11 cellular contexts compared by ENCODE assay signal in genomic region chr14:63857467-63858030, GRCh38. TPM values are rescaled to one million over a fixed set of nuclear protein-coding genes. Genes with fewer than 3 reads are reported as not detected.
DNase-seq lines count a peak whose midpoint lies in the region; ATAC-seq and TF ChIP-seq lines count a peak whose summit lies in the region.
"Had no signal": no experiment of that assay in that cellular context is flagged by ENCODE, and none has a peak within 500 bp of the region (broad histone marks: within the 10 kb centered on the region; RNA-seq: fewer than 3 reads in every experiment).

No MANE protein-coding gene starts in this region.

- no peak overlapping the region for H3K27ac ChIP-seq in HCT116 (ENCODE audit: low read depth, low read length)
- peak overlapping the region in 1 of 10 donors; percentile 43 for H3K27ac ChIP-seq in heart right ventricle

- H3K9me3 Mint-ChIP-seq in activated CD8-positive, alpha-beta T cell treated with anti-CD3 and anti-CD28 coated beads for 36 hours: no peaks in the 10 kb centered on the region
- H3K9me3 Mint-ChIP-seq in immature natural killer cell: no peaks in the 10 kb centered on the region

- H4K20me1 ChIP-seq in HCT116 (ENCODE audit: insufficient read depth): no peaks in the 10 kb centered on the region

- H3K27ac Mint-ChIP-seq in activated CD8-positive, alpha-beta T cell treated with anti-CD3 and anti-CD28 coated beads for 36 hours: peak overlapping the region; percentile 74
- H3K27ac Mint-ChIP-seq in immature natural killer cell: peak overlapping the region; percentile 92 to 99 (median 96)
- H3K27ac Mint-ChIP-seq: B cell had no signal

- RAD21 ChIA-PET in HCT116 (lab: Charles Lee; ENCODE audit: low non-redundant PET in 1 of 2, low total read pairs in 2 of 2, uncharacterized antibody in 2 of 2, unreplicated experiment in 2 of 2): no interaction called here

- H3K9me2 ChIP-seq in HCT116 (ENCODE audit: insufficient read depth): no peaks in the 10 kb centered on the region

- intact Hi-C loops in HCT116 (cut with micrococcal nuclease): no loop called here
- intact Hi-C loops in activated CD8-positive, alpha-beta T cell treated with anti-CD3 and anti-CD28 coated beads for 36 hours (cut with micrococcal nuclease): no loop called here
- intact Hi-C loops in heart right ventricle (cut with DNase I): loop anchor here in 4 of 10 donors (10.0 kb wide), 4 partner anchors 57 to 127 kb away; no protein-coding TSS in a partner anchor

- ATAC-seq in HCT116: no peak
- ATAC-seq in activated CD8-positive, alpha-beta T cell treated with anti-CD3 and anti-CD28 coated beads for 36 hours: peak; percentile 32
- ATAC-seq in heart right ventricle: no peak
- ATAC-seq: left ventricle myocardium superior had no signal

- H3K27me3 Mint-ChIP-seq in activated CD8-positive, alpha-beta T cell treated with anti-CD3 and anti-CD28 coated beads for 36 hours: no peaks in the 10 kb centered on the region
- H3K27me3 Mint-ChIP-seq in immature natural killer cell (ENCODE audit: low read depth in 3 of 3): peaks cover 8 to 16% (median 10%) of the 10 kb centered on the region in 3 donors
- H3K27me3 Mint-ChIP-seq: B cell had no signal

- 0 out of 2 replicates have a peak overlapping the region, but pooled peaks have one; percentile 4 for H3K4me2 ChIP-seq in HCT116 (ENCODE audit: low read length)

- no TSS peak for BruUV-seq in HCT116 (replicated peaks; lab: Mats Ljungman, UMichigan)

- H3K4me3 ChIP-seq in HCT116 (replicated peaks in 1 of 2; ENCODE audit: low read depth in 1 of 2, low read length in 2 of 2) (no peak overlapping the region), heart right ventricle (no peak overlapping the region)

- no peaks in the 10 kb centered on the region for H3K9me3 ChIP-seq in HCT116 (ENCODE audit: control insufficient read depth in 1 of 2, insufficient read depth in 1 of 2, low read depth in 1 of 2, low read length in 2 of 2)
- no peaks in the 10 kb centered on the region for H3K9me3 ChIP-seq in heart right ventricle

- H3K4me1 ChIP-seq in HCT116 (ENCODE audit: control insufficient read depth in 1 of 2, insufficient read depth in 2 of 2, low read length in 2 of 2) (peaks cover 6 to 34% of the 10 kb centered on the region in 2 experiments; a peak in 3 of 4 replicates), heart right ventricle (peaks cover 0 to 62% (median 32%) of the 10 kb centered on the region in 9 donors)

- no peak overlapping the region for H3K9ac ChIP-seq in HCT116 (ENCODE audit: low read length)

- no peak overlapping the region for H3K4me3 Mint-ChIP-seq in activated CD8-positive, alpha-beta T cell treated with anti-CD3 and anti-CD28 coated beads for 36 hours
- peak overlapping the region; percentile 70 to 93 (median 77) for H3K4me3 Mint-ChIP-seq in immature natural killer cell
- H3K4me3 Mint-ChIP-seq: B cell had no signal

- CTCF ChIA-PET in HCT116 (lab: Charles Lee): no interaction called here
- CTCF ChIA-PET in activated CD8-positive, alpha-beta T cell treated with anti-CD3 and anti-CD28 coated beads for 36 hours (lab: Charles Lee): no interaction called here

- WGBS in heart right ventricle, 2 donors: 96 to 98% methylated on average over 3 of the region's 3 CpGs

- peaks cover 3% of the 10 kb centered on the region for H3K36me3 Mint-ChIP-seq in activated CD8-positive, alpha-beta T cell treated with anti-CD3 and anti-CD28 coated beads for 36 hours (ENCODE audit: low read depth)
- H3K36me3 Mint-ChIP-seq in immature natural killer cell: peaks cover 0 to 3% (median 0%) of the 10 kb centered on the region in 3 donors

- no peaks in the 10 kb centered on the region for H3K36me3 ChIP-seq in HCT116 (ENCODE audit: control insufficient read depth in 1 of 2, insufficient read depth in 2 of 2, low read length in 2 of 2)
- no peaks in the 10 kb centered on the region for H3K36me3 ChIP-seq in heart right ventricle

- TF ChIP-seq RAD21 in HCT116 (IDR thresholded peaks at IDR 0.05; ENCODE audit: low read depth): no peak

- H2AFZ ChIP-seq in HCT116 (ENCODE audit: low read depth, low read length, poor library complexity, severe bottlenecking): no peak overlapping the region

- peaks cover 50% of the 10 kb centered on the region for H3K4me1 Mint-ChIP-seq in activated CD8-positive, alpha-beta T cell treated with anti-CD3 and anti-CD28 coated beads for 36 hours (ENCODE audit: low read depth)
- peaks cover 75 to 86% of the 10 kb centered on the region in 2 donors for H3K4me1 Mint-ChIP-seq in immature natural killer cell

- DNase-seq in activated CD4-positive, alpha-beta T cell treated with anti-CD3 and anti-CD28 coated beads for 4 hours: peak; percentile 53 to 58
- no peak for DNase-seq in activated CD4-positive, alpha-beta T cell treated with anti-CD3 and anti-CD28 coated beads, Interleukin-2, amount 50 U/mL, for 48 hours
- DNase-seq in HCT116 (ENCODE audit: low read depth, low spot score) (no peak), immature natural killer cell (peak; percentile 74 to 81 (median 78)), islet precursor cell (no peak), heart right ventricle (no peak), HUDEP-2 (lab: John Stamatoyannopoulos, UW; ENCODE audit: unreplicated experiment in 76 of 76) (no peak)
- peak; percentile 42 for DNase-seq in activated CD8-positive, alpha-beta T cell treated with anti-CD3 and anti-CD28 coated beads for 36 hours
- DNase-seq: left ventricle myocardium superior, RPMI8226 had no signal

- POLR2A ChIA-PET in HCT116 (lab: Charles Lee): no interaction called here
- POLR2A ChIA-PET in activated CD8-positive, alpha-beta T cell treated with anti-CD3 and anti-CD28 coated beads for 36 hours (lab: Charles Lee): interaction anchor here (1.2 kb wide), 1 partner anchor 10 kb away, joined by 5 read pairs; no protein-coding TSS in a partner anchor

- TF ChIP-seq CTCF in HCT116 (IDR thresholded peaks at IDR 0.05 in 2 of 3, conservative IDR thresholded peaks at IDR 0.05 in 1 of 3; ENCODE audit: borderline replicate concordance in 1 of 3, insufficient read depth in 1 of 3, low read depth in 2 of 3, low read length in 2 of 3) (no peak), heart right ventricle (IDR thresholded peaks at IDR 0.05) (no peak)
- no peak for TF ChIP-seq CTCF in activated CD8-positive, alpha-beta T cell treated with anti-CD3 and anti-CD28 coated beads for 36 hours (IDR thresholded peaks at IDR 0.05)

- peaks cover 63% of the 10 kb centered on the region for H3K79me2 ChIP-seq in HCT116 (ENCODE audit: insufficient read depth, low read length)

- no peaks in the 10 kb centered on the region for H3K27me3 ChIP-seq in HCT116 (ENCODE audit: insufficient read depth, low read length)
- H3K27me3 ChIP-seq in heart right ventricle: peaks cover 0 to 27% (median 0%) of the 10 kb centered on the region in 7 donors

- TF ChIP-seq POLR2A in HCT116 (IDR thresholded peaks at IDR 0.05; ENCODE audit: borderline replicate concordance, extremely low read depth, insufficient read depth, insufficient read length): no peak

TF ChIP-seq in HCT116, 20 proteins besides CTCF, POLR2A, EP300 and RAD21:
- TF ChIP-seq SP1 (IDR thresholded peaks at IDR 0.05; ENCODE audit: low read depth) (peak; percentile 30; the same call in 1 of the 2 replicates), ZNF274 (IDR thresholded peaks at IDR 0.05; ENCODE audit: low read depth, low read length) (no peak), JUND (IDR thresholded peaks at IDR 0.05) (peak; percentile 30; the same call in 1 of the 2 replicates), CEBPB (IDR thresholded peaks at IDR 0.05; ENCODE audit: low read depth) (no peak), SRF (IDR thresholded peaks at IDR 0.05; ENCODE audit: low read depth) (no peak), ZBTB33 (IDR thresholded peaks at IDR 0.05; ENCODE audit: extremely low read depth, insufficient replicate concordance, low read length) (no peak), CBX3 (IDR thresholded peaks at IDR 0.05; ENCODE audit: low read depth) (no peak), TCF7L2 (IDR thresholded peaks at IDR 0.05; ENCODE audit: borderline replicate concordance, extremely low read depth, insufficient read depth, insufficient read length) (no peak), ELF1 (IDR thresholded peaks at IDR 0.05; ENCODE audit: borderline replicate concordance, low read depth) (no peak), FOSL1 (IDR thresholded peaks at IDR 0.05; ENCODE audit: low read depth) (peak; percentile 24; the same call in 1 of the 2 replicates), ATF3 (IDR thresholded peaks at IDR 0.05) (no peak), ZFX (IDR thresholded peaks at IDR 0.05) (no peak)

RNA-seq across cellular contexts. Expression of gene SYNE2, which starts 4.7 kb away (rescaled TPM):
- total RNA-seq in HCT116 (2021; ENCODE audit: unreplicated experiment) (28.8 TPM), heart right ventricle (100 to 1,000 TPM in 6 of 10 donors, 10 to 100 TPM in 4; 88.4 to 205 (median 110) TPM)
- polyA plus RNA-seq in HCT116 (2012): 21.4 and 23.6 TPM in 2 replicates
- total RNA-seq in activated CD8-positive, alpha-beta T cell treated with anti-CD3 and anti-CD28 coated beads for 36 hours: 10 to 100 TPM; 28.1 to 29.0 TPM
- polyA plus RNA-seq in immature natural killer cell (100 to 1,000 TPM in 1 of 3 donors, 10 to 100 TPM in 2; 14.0 to 116 (median 20.0) TPM), heart right ventricle (10 to 100 TPM; 43.6 to 98.7 TPM)

Comparison
In these comparisons a context has a peak if more than half of its experiments do, and no peak if none do; other contexts are left out.
1. DNase-seq: peak in activated CD4-positive, alpha-beta T cell treated with anti-CD3 and anti-CD28 coated beads for 4 hours (2 of 2), activated CD8-positive, alpha-beta T cell treated with anti-CD3 and anti-CD28 coated beads for 36 hours (single experiment) and immature natural killer cell (3 of 3); none in activated CD4-positive, alpha-beta T cell treated with anti-CD3 and anti-CD28 coated beads, Interleukin-2, amount 50 U/mL, for 48 hours (0 of 2), HCT116 (single experiment), islet precursor cell (single experiment), heart right ventricle (0 of 2) and HUDEP-2 (0 of 76).